In genomic region chr3:6180171-6180570, GRCh38 we compare ENCODE assay signal across 21 cellular contexts.
DNase-seq lines count a peak whose midpoint lies in the region; ATAC-seq, FAIRE-seq and TF ChIP-seq lines count a peak whose summit lies in the region.
"Had no signal": no experiment of that assay in that cellular context is flagged by ENCODE, and none has a peak within 500 bp of the region (broad histone marks: within the 10 kb centered on the region; RNA-seq: fewer than 3 reads in every experiment).

No MANE protein-coding gene starts in this region.

- CTCF ChIA-PET in PC-3 (lab: Charles Lee): no interaction called here

- H3K27ac ChIP-seq in PC-3 (ENCODE audit: low read length): no peak overlapping the region
- H3K27ac ChIP-seq in astrocyte (ENCODE audit: low read depth, low read length): peak overlapping the region; percentile 40
- no peak overlapping the region for H3K27ac ChIP-seq in endodermal cell (ENCODE audit: low read depth, low read length)
- H3K27ac ChIP-seq in substantia nigra (ENCODE audit: low read depth, low read length, poor library complexity, severe bottlenecking): no peak overlapping the region
- no peak overlapping the region for H3K27ac ChIP-seq in gastrocnemius medialis

- no peaks in the 10 kb centered on the region for H3K36me3 Mint-ChIP-seq in astrocyte (ENCODE audit: low read depth, unreplicated experiment)
- H3K36me3 Mint-ChIP-seq in endodermal cell (ENCODE audit: low read depth): no peaks in the 10 kb centered on the region
- no peaks in the 10 kb centered on the region for H3K36me3 Mint-ChIP-seq in neural crest cell (ENCODE audit: low read depth)
- H3K36me3 Mint-ChIP-seq: CD4-positive, CD25-positive, alpha-beta regulatory T cell had no signal

- H3K4me3 ChIP-seq in PC-3 (ENCODE audit: low read length): no peak overlapping the region
- no peak overlapping the region for H3K4me3 ChIP-seq in astrocyte (ENCODE audit: insufficient read depth, low read depth, low read length)
- no peak overlapping the region for H3K4me3 ChIP-seq in endodermal cell (ENCODE audit: low read length)
- H3K4me3 ChIP-seq in gastrocnemius medialis: no peak overlapping the region

- BruUV-seq in PC-3 (replicated peaks; lab: Mats Ljungman, UMichigan): no TSS peak

- TF ChIP-seq POLR2A in gastrocnemius medialis (IDR thresholded peaks at IDR 0.05): no peak

- H3K9me2 ChIP-seq in PC-3 (replicated peaks; ENCODE audit: low read length): no peaks in the 10 kb centered on the region

- H3K9me3 ChIP-seq in PC-3 (ENCODE audit: low read length): no peaks in the 10 kb centered on the region; the same call in 1 of the 2 replicates
- no peaks in the 10 kb centered on the region for H3K9me3 ChIP-seq in astrocyte (ENCODE audit: insufficient read depth, low read depth, low read length)
- H3K9me3 ChIP-seq in endodermal cell (ENCODE audit: control insufficient read depth, low read length): no peaks in the 10 kb centered on the region
- H3K9me3 ChIP-seq in gastrocnemius medialis: no peaks in the 10 kb centered on the region
- H3K9me3 ChIP-seq: BE2C had no signal

- H3K4me1 ChIP-seq in PC-3 (ENCODE audit: insufficient read depth, low read length) (no peaks in the 10 kb centered on the region), astrocyte (ENCODE audit: insufficient read depth, low read length) (no peaks in the 10 kb centered on the region), endodermal cell (ENCODE audit: control insufficient read depth, insufficient read depth, low read length) (no peaks in the 10 kb centered on the region), gastrocnemius medialis (no peaks in the 10 kb centered on the region)
- H3K4me1 ChIP-seq: BE2C had no signal

- TF ChIP-seq CTCF in PC-3 (conservative IDR thresholded peaks at IDR 0.05; ENCODE audit: low read depth, low read length): no peak
- no peak for TF ChIP-seq CTCF in astrocyte (IDR thresholded peaks at IDR 0.05; ENCODE audit: insufficient read depth, low read depth, low read length)
- no peak for TF ChIP-seq CTCF in endodermal cell (conservative IDR thresholded peaks at IDR 0.05)
- no peak for TF ChIP-seq CTCF in neural crest cell (conservative IDR thresholded peaks at IDR 0.05)
- no peak for TF ChIP-seq CTCF in gastrocnemius medialis (IDR thresholded peaks at IDR 0.05 in 4 of 5, conservative IDR thresholded peaks at IDR 0.05 in 1 of 5)

- FAIRE-seq in astrocyte (lab: Jason Lieb, UNC): no peak
- FAIRE-seq: GM12891, GM19239, H1 had no signal

- intact Hi-C loops in PC-3 (cut with micrococcal nuclease): no loop called here
- intact Hi-C loops in gastrocnemius medialis (cut with DNase I; ENCODE audit: low total_unique reads): no loop called here

- no peaks in the 10 kb centered on the region for H4K20me1 ChIP-seq in PC-3 (ENCODE audit: low read length)
- H4K20me1 ChIP-seq in astrocyte (ENCODE audit: insufficient read depth, low read length): no peaks in the 10 kb centered on the region

- in situ Hi-C loops in gastrocnemius medialis (cut with MboI; ENCODE audit: low sequenced_read_pairs in 4 of 4): no loop called here

- no peaks in the 10 kb centered on the region for H3K36me3 ChIP-seq in PC-3 (ENCODE audit: low read depth, low read length)
- no peaks in the 10 kb centered on the region for H3K36me3 ChIP-seq in astrocyte (ENCODE audit: insufficient read depth, low read length)
- no peaks in the 10 kb centered on the region for H3K36me3 ChIP-seq in endodermal cell (ENCODE audit: control insufficient read depth, insufficient read depth, low read length)
- H3K36me3 ChIP-seq in gastrocnemius medialis: no peaks in the 10 kb centered on the region
- H3K36me3 ChIP-seq: BE2C had no signal

- H3K27me3 Mint-ChIP-seq in astrocyte (ENCODE audit: low read depth, unreplicated experiment) (no peaks in the 10 kb centered on the region), endodermal cell (ENCODE audit: insufficient read depth) (no peaks in the 10 kb centered on the region), neural crest cell (ENCODE audit: low read depth) (no peaks in the 10 kb centered on the region)
- H3K27me3 Mint-ChIP-seq: CD4-positive, CD25-positive, alpha-beta regulatory T cell had no signal

- POLR2A ChIA-PET in PC-3 (lab: Charles Lee; ENCODE audit: unreplicated experiment): no interaction called here

- H3K27me3 ChIP-seq in PC-3 (ENCODE audit: low read length): no peaks in the 10 kb centered on the region
- H3K27me3 ChIP-seq in astrocyte (ENCODE audit: insufficient read depth, low read length): no peaks in the 10 kb centered on the region
- H3K27me3 ChIP-seq in endodermal cell (ENCODE audit: control insufficient read depth, insufficient read depth, low read length, poor library complexity, severe bottlenecking): no peaks in the 10 kb centered on the region
- no peaks in the 10 kb centered on the region for H3K27me3 ChIP-seq in gastrocnemius medialis
- H3K27me3 ChIP-seq: BE2C had no signal

- H3K4me1 Mint-ChIP-seq in astrocyte (ENCODE audit: low read depth, unreplicated experiment): peaks cover 6% of the 10 kb centered on the region
- peaks cover 7% of the 10 kb centered on the region for H3K4me1 Mint-ChIP-seq in endodermal cell
- peaks cover 15% of the 10 kb centered on the region for H3K4me1 Mint-ChIP-seq in neural crest cell
- H3K4me1 Mint-ChIP-seq: CD4-positive, CD25-positive, alpha-beta regulatory T cell; CD8-positive, alpha-beta memory T cell had no signal

- ATAC-seq in PC-3 (no peak), gastrocnemius medialis (no peak)

- H3K79me2 ChIP-seq in PC-3 (ENCODE audit: low read length): no peaks in the 10 kb centered on the region
- no peaks in the 10 kb centered on the region for H3K79me2 ChIP-seq in astrocyte (ENCODE audit: insufficient read depth, low read length)

- H3K4me2 ChIP-seq in PC-3 (ENCODE audit: low read length) (no peak overlapping the region), astrocyte (ENCODE audit: low read length) (peak overlapping the region; percentile 25)

- H3K27ac Mint-ChIP-seq in astrocyte (ENCODE audit: unreplicated experiment) (no peak overlapping the region), endodermal cell (peak overlapping the region; percentile 5), neural crest cell (ENCODE audit: unreplicated experiment) (peak overlapping the region; percentile 85)
- H3K27ac Mint-ChIP-seq: CD4-positive, CD25-positive, alpha-beta regulatory T cell; CD8-positive, alpha-beta memory T cell; H9 had no signal

- no peak overlapping the region for H3K9ac ChIP-seq in PC-3 (ENCODE audit: low read length)
- no peak overlapping the region for H3K9ac ChIP-seq in astrocyte (ENCODE audit: low read length)
- no peak overlapping the region for H3K9ac ChIP-seq in endodermal cell (ENCODE audit: extremely low read depth, low read length, poor library complexity, severe bottlenecking)

- H2AFZ ChIP-seq in PC-3 (ENCODE audit: low read length): no peak overlapping the region
- no peak overlapping the region for H2AFZ ChIP-seq in astrocyte (ENCODE audit: low read depth, low read length)

- peak; percentile 6 for DNase-seq in PC-3
- peak; percentile 62 for DNase-seq in astrocyte (ENCODE audit: low read depth)
- DNase-seq in endodermal cell: no peak
- DNase-seq in neural crest cell (ENCODE audit: low read depth, low spot score): no peak
- DNase-seq in substantia nigra (lab: John Stamatoyannopoulos, UW): no peak
- DNase-seq in gastrocnemius medialis: no peak
- no peak for DNase-seq in hypothalamus (lab: John Stamatoyannopoulos, UW)
- no peak for DNase-seq in cerebellar cortex (ENCODE audit: low spot score)
- DNase-seq: BE2C; C1 segment of cervical spinal cord; CD4-positive, CD25-positive, alpha-beta regulatory T cell; CD8-positive, alpha-beta memory T cell; COR-L47; DMS 273 treated with DMSO at 0.1 percent for 48 hours; DMS53; DND-41; EL; H9 had no signal

- H3K4me3 Mint-ChIP-seq in astrocyte (ENCODE audit: unreplicated experiment): no peak overlapping the region
- no peak overlapping the region for H3K4me3 Mint-ChIP-seq in endodermal cell
- H3K4me3 Mint-ChIP-seq in neural crest cell: no peak overlapping the region
- H3K4me3 Mint-ChIP-seq: CD4-positive, CD25-positive, alpha-beta regulatory T cell; CD8-positive, alpha-beta memory T cell; H9 had no signal

- peaks cover 3% of the 10 kb centered on the region for H3K9me3 Mint-ChIP-seq in astrocyte (ENCODE audit: unreplicated experiment)
- H3K9me3 Mint-ChIP-seq in endodermal cell: no peaks in the 10 kb centered on the region
- H3K9me3 Mint-ChIP-seq in neural crest cell: no peaks in the 10 kb centered on the region

- H3F3A ChIP-seq in PC-3 (ENCODE audit: low read length, unreplicated experiment): no peaks in the 10 kb centered on the region

Comparison
In these comparisons a context has a peak if more than half of its experiments do, and no peak if none do; other contexts are left out.
1. DNase-seq: peak in PC-3 (single experiment) and astrocyte (single experiment); none in endodermal cell (single experiment), neural crest cell (single experiment), substantia nigra (0 of 49), gastrocnemius medialis (0 of 2), hypothalamus (0 of 51) and cerebellar cortex (single experiment).